Comparison of ENCODE assay signal across 1 cellular context in the genomic region with DNA sequence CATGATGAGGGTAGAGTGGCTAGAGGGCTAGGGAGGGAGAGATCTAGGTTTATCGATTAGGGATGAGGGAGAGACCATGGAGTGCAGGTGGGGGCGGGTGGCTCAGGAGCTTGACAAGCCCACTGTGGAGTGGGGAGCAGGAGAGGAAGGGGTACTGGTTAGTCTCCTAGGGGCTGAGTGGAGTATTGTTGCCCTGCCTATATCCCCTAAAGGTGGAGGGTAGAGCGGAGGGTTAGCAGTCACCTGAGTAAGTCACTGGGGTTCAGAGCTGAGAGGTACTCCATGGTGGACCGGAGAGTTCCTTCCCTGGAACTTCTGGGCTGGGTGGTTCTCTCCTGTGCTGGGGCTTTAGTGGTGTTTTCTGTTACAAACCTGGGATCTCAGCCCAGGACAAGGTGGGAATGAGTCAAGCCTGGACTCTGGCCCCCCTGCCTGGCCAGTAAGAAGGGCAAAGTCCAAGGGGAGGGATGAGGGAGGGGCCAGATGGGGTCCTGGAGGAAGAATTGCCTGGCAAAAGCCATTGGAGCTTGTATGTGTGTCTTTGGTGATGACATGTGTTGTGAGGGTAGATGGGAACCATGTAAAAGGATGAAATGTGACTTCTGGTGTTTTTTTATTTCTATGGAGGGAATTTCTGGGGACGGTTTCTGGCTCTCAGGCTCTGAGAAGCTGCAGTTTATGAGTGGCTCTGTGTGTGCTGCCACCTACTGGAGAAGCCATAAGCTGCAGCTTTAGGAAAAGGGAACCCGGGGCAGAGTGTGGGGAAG.
TF ChIP-seq lines count a peak whose summit lies in the region.

A gene with protein sequence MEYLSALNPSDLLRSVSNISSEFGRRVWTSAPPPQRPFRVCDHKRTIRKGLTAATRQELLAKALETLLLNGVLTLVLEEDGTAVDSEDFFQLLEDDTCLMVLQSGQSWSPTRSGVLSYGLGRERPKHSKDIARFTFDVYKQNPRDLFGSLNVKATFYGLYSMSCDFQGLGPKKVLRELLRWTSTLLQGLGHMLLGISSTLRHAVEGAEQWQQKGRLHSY (minus strand): TSS at position 403 of the 767 bp plus-strand sequence. CDS start 119 bp downstream, at position 284.

TF ChIP-seq in HepG2, 621 proteins besides CTCF, POLR2A, EP300 and RAD21 (continued from another document):
- TF ChIP-seq, protein P1, sequence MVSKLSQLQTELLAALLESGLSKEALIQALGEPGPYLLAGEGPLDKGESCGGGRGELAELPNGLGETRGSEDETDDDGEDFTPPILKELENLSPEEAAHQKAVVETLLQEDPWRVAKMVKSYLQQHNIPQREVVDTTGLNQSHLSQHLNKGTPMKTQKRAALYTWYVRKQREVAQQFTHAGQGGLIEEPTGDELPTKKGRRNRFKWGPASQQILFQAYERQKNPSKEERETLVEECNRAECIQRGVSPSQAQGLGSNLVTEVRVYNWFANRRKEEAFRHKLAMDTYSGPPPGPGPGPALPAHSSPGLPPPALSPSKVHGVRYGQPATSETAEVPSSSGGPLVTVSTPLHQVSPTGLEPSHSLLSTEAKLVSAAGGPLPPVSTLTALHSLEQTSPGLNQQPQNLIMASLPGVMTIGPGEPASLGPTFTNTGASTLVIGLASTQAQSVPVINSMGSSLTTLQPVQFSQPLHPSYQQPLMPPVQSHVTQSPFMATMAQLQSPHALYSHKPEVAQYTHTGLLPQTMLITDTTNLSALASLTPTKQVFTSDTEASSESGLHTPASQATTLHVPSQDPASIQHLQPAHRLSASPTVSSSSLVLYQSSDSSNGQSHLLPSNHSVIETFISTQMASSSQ (IDR thresholded peaks at IDR 0.05; ENCODE audit: low read depth): 0 out of 2 replicates have a peak, but pooled peaks have one; percentile 38
- TF ChIP-seq, protein P1 (CRISPR knock-in tag; IDR thresholded peaks at IDR 0.05; ENCODE audit: borderline replicate concordance): peak; percentile 75; the same call in 1 of the 2 replicates
- TF ChIP-seq TFDP1 (CRISPR knock-in tag; IDR thresholded peaks at IDR 0.05; ENCODE audit: borderline replicate concordance): peak; percentile 72; the same call in 1 of the 2 replicates
- TF ChIP-seq ZNF550 (CRISPR knock-in tag; IDR thresholded peaks at IDR 0.05; ENCODE audit: borderline replicate concordance): peak; percentile 98
- TF ChIP-seq ZSCAN20 (CRISPR knock-in tag; IDR thresholded peaks at IDR 0.05; ENCODE audit: borderline replicate concordance): no peak
- TF ChIP-seq ZNF720 (CRISPR knock-in tag; IDR thresholded peaks at IDR 0.05): no peak; the same call in 1 of the 2 replicates
- TF ChIP-seq ISX (CRISPR knock-in tag; conservative IDR thresholded peaks at IDR 0.05): no peak
- TF ChIP-seq ZNF503 (CRISPR knock-in tag; IDR thresholded peaks at IDR 0.05): peak; percentile 61; the same call in 1 of the 2 replicates
- TF ChIP-seq ZNF766 (CRISPR knock-in tag; IDR thresholded peaks at IDR 0.05; ENCODE audit: borderline replicate concordance): 0 out of 2 replicates have a peak, but pooled peaks have one; percentile 33
- TF ChIP-seq MBNL3 (CRISPR knock-in tag; conservative IDR thresholded peaks at IDR 0.05): no peak
- TF ChIP-seq ZNF275 (CRISPR knock-in tag; IDR thresholded peaks at IDR 0.05; ENCODE audit: borderline replicate concordance): no peak
- TF ChIP-seq MTF1 (CRISPR knock-in tag; IDR thresholded peaks at IDR 0.05): no peak
- TF ChIP-seq ZNF225 (CRISPR knock-in tag; IDR thresholded peaks at IDR 0.05): no peak; the same call in 1 of the 2 replicates
- no peak; the same call in 1 of the 2 replicates for TF ChIP-seq ZNF660 (CRISPR knock-in tag; IDR thresholded peaks at IDR 0.05; ENCODE audit: borderline replicate concordance, low read depth)
- peak; percentile 52; the same call in 1 of the 2 replicates for TF ChIP-seq ZSCAN22 (CRISPR knock-in tag; IDR thresholded peaks at IDR 0.05)
- peak; percentile 91 for TF ChIP-seq ARNT2 (CRISPR knock-in tag; IDR thresholded peaks at IDR 0.05; ENCODE audit: low read depth)
- no peak for TF ChIP-seq ZNF460 (CRISPR knock-in tag; IDR thresholded peaks at IDR 0.05; ENCODE audit: borderline replicate concordance)
- TF ChIP-seq, protein P2, sequence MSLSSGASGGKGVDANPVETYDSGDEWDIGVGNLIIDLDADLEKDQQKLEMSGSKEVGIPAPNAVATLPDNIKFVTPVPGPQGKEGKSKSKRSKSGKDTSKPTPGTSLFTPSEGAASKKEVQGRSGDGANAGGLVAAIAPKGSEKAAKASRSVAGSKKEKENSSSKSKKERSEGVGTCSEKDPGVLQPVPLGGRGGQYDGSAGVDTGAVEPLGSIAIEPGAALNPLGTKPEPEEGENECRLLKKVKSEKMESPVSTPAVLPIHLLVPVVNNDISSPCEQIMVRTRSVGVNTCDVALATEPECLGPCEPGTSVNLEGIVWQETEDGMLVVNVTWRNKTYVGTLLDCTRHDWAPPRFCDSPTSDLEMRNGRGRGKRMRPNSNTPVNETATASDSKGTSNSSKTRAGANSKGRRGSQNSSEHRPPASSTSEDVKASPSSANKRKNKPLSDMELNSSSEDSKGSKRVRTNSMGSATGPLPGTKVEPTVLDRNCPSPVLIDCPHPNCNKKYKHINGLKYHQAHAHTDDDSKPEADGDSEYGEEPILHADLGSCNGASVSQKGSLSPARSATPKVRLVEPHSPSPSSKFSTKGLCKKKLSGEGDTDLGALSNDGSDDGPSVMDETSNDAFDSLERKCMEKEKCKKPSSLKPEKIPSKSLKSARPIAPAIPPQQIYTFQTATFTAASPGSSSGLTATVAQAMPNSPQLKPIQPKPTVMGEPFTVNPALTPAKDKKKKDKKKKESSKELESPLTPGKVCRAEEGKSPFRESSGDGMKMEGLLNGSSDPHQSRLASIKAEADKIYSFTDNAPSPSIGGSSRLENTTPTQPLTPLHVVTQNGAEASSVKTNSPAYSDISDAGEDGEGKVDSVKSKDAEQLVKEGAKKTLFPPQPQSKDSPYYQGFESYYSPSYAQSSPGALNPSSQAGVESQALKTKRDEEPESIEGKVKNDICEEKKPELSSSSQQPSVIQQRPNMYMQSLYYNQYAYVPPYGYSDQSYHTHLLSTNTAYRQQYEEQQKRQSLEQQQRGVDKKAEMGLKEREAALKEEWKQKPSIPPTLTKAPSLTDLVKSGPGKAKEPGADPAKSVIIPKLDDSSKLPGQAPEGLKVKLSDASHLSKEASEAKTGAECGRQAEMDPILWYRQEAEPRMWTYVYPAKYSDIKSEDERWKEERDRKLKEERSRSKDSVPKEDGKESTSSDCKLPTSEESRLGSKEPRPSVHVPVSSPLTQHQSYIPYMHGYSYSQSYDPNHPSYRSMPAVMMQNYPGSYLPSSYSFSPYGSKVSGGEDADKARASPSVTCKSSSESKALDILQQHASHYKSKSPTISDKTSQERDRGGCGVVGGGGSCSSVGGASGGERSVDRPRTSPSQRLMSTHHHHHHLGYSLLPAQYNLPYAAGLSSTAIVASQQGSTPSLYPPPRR (CRISPR knock-in tag; IDR thresholded peaks at IDR 0.05; ENCODE audit: borderline replicate concordance): peak; percentile 88
- peak; percentile 98 for TF ChIP-seq SAP130 (CRISPR knock-in tag; IDR thresholded peaks at IDR 0.05; ENCODE audit: low read depth)
- peak; percentile 92 for TF ChIP-seq FOXA3 (CRISPR knock-in tag; IDR thresholded peaks at IDR 0.05)
- peak; percentile 67; the same call in 1 of the 2 replicates for TF ChIP-seq ZNF383 (CRISPR knock-in tag; IDR thresholded peaks at IDR 0.05; ENCODE audit: borderline replicate concordance)
- peak; percentile 96 for TF ChIP-seq ZNF501 (CRISPR knock-in tag; IDR thresholded peaks at IDR 0.05)
- no peak; the same call in 1 of the 2 replicates for TF ChIP-seq SIN3B (IDR thresholded peaks at IDR 0.05; ENCODE audit: low read length)
- TF ChIP-seq GTF3A (CRISPR knock-in tag; conservative IDR thresholded peaks at IDR 0.05): peak; percentile 97
- no peak for TF ChIP-seq FOXP1 (IDR thresholded peaks at IDR 0.05)
- TF ChIP-seq FOXP1 (CRISPR knock-in tag; IDR thresholded peaks at IDR 0.05): peak; percentile 54
- TF ChIP-seq, protein P3, sequence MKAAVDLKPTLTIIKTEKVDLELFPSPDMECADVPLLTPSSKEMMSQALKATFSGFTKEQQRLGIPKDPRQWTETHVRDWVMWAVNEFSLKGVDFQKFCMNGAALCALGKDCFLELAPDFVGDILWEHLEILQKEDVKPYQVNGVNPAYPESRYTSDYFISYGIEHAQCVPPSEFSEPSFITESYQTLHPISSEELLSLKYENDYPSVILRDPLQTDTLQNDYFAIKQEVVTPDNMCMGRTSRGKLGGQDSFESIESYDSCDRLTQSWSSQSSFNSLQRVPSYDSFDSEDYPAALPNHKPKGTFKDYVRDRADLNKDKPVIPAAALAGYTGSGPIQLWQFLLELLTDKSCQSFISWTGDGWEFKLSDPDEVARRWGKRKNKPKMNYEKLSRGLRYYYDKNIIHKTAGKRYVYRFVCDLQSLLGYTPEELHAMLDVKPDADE (CRISPR knock-in tag; IDR thresholded peaks at IDR 0.05): no peak
